ENCODE assay signal across 27 cellular contexts in genomic region chr5:31355337-31355736, GRCh38.
"Had no signal": no experiment of that assay in that cellular context is flagged by ENCODE, and none has a peak within 500 bp of the region (broad histone marks: within the 10 kb centered on the region; RNA-seq: fewer than 3 reads in every experiment).

No MANE protein-coding gene starts in this region.

- H3K27me3 ChIP-seq: body of pancreas, cardiac muscle cell, gastroesophageal sphincter, pancreas, transverse colon had no signal

- H3K4me3 ChIP-seq: body of pancreas, cardiac muscle cell, gastroesophageal sphincter, pancreas, smooth muscle cell, transverse colon had no signal

- H3K27ac Mint-ChIP-seq: activated CD4-positive, alpha-beta memory T cell treated with anti-CD3 and anti-CD28 coated beads, Interleukin-2, amount 10 ng/mL, durations not matched to agents 7 days and 5 days; activated CD4-positive, alpha-beta T cell treated with anti-CD3 and anti-CD28 coated beads, Interleukin-2, amount 10 ng/mL, durations not matched to agents 24 days and 14 days; activated CD8-positive, alpha-beta memory T cell treated with anti-CD3 and anti-CD28 coated beads, Interleukin-2, amount 10 ng/mL, durations not matched to agents 7 days and 5 days; activated naive CD8-positive, alpha-beta T cell treated with anti-CD3 and anti-CD28 coated beads, Interleukin-2, amount 50 U/mL, for 24 hours; activated T-helper 1 cell treated with anti-CD3 and anti-CD28 coated beads, Interleukin-12 subunit alpha, Interleukin-12 subunit beta, Interleukin-2, Interleukin-4 antibody, amounts not matched to agents 30 ng/mL and 10 ng/mL and 1 ng/mL, durations not matched to agents 14 hours and 24 hours and 36 hours; memory B cell; nephron progenitor cell; stimulated activated naive B cell treated with anti-CD40 and anti-IgM and Interleukin-4, amounts not matched to agents 10 μg/mL and 1 μg/mL and 100 μg/mL, for 72 hours; T-helper 1 cell treated with Interleukin-12 subunit alpha and Interleukin-12 subunit beta and Interleukin-4 antibody, amounts not matched to agents 30 μg/mL and 1 μg/mL, for 36 hours had no signal

- H3K27me3 Mint-ChIP-seq: activated CD4-positive, alpha-beta memory T cell treated with anti-CD3 and anti-CD28 coated beads, Interleukin-2, amount 10 ng/mL, durations not matched to agents 7 days and 5 days; stimulated activated naive B cell treated with anti-CD40 and anti-IgM and Interleukin-4, amounts not matched to agents 10 μg/mL and 1 μg/mL and 100 μg/mL, for 72 hours had no signal

- H3K4me1 ChIP-seq: body of pancreas, gastroesophageal sphincter, pancreas had no signal

- H3K27ac ChIP-seq: body of pancreas, cardiac muscle cell, gastroesophageal sphincter, pancreas, transverse colon, VCaP had no signal

- DNase-seq: activated CD4-positive, alpha-beta memory T cell treated with anti-CD3 and anti-CD28 coated beads, Interleukin-2, amount 10 ng/mL, durations not matched to agents 7 days and 5 days; activated CD4-positive, alpha-beta T cell treated with anti-CD3 and anti-CD28 coated beads, Interleukin-2, amount 10 ng/mL, durations not matched to agents 24 days and 14 days; activated CD8-positive, alpha-beta memory T cell treated with anti-CD3 and anti-CD28 coated beads, Interleukin-2, amount 10 ng/mL, durations not matched to agents 7 days and 5 days; activated gamma-delta T cell; activated naive CD4-positive, alpha-beta T cell treated with anti-CD3 and anti-CD28 coated beads, Interleukin-2, amount 50 U/mL, for 16 hours; activated naive CD8-positive, alpha-beta T cell treated with anti-CD3 and anti-CD28 coated beads, Interleukin-2, amount 50 U/mL, for 24 hours; anterior cingulate cortex; body of pancreas; dermis blood vessel endothelial cell; effector memory CD4-positive, alpha-beta T cell; head of caudate nucleus; hypothalamus; nephron progenitor cell; pancreas; stimulated activated CD4-positive, alpha-beta T cell treated with anti-CD3 and anti-CD28 coated beads, Interleukin-15, amount 100 ng/mL, for 24 hours; stimulated activated naive B cell treated with anti-CD40 and anti-IgM and Interleukin-4, amounts not matched to agents 10 μg/mL and 1 μg/mL and 100 μg/mL, for 72 hours; transverse colon had no signal

- H3K9me3 Mint-ChIP-seq: activated CD4-positive, alpha-beta memory T cell treated with anti-CD3 and anti-CD28 coated beads, Interleukin-2, amount 10 ng/mL, durations not matched to agents 7 days and 5 days; activated CD4-positive, alpha-beta T cell treated with anti-CD3 and anti-CD28 coated beads, Interleukin-2, amount 10 ng/mL, durations not matched to agents 24 days and 14 days; activated T-helper 1 cell treated with anti-CD3 and anti-CD28 coated beads, Interleukin-12 subunit alpha, Interleukin-12 subunit beta, Interleukin-2, Interleukin-4 antibody, amounts not matched to agents 30 ng/mL and 10 ng/mL and 1 ng/mL, durations not matched to agents 14 hours and 24 hours and 36 hours had no signal

- H3K9me3 ChIP-seq: body of pancreas, pancreas, transverse colon had no signal

- H3K36me3 ChIP-seq: cardiac muscle cell, gastroesophageal sphincter, pancreas, transverse colon had no signal

- H3K4me1 Mint-ChIP-seq: activated CD4-positive, alpha-beta memory T cell treated with anti-CD3 and anti-CD28 coated beads, Interleukin-2, amount 10 ng/mL, durations not matched to agents 7 days and 5 days; activated CD4-positive, alpha-beta T cell treated with anti-CD3 and anti-CD28 coated beads, Interleukin-2, amount 10 ng/mL, durations not matched to agents 24 days and 14 days; activated CD8-positive, alpha-beta memory T cell treated with anti-CD3 and anti-CD28 coated beads, Interleukin-2, amount 10 ng/mL, durations not matched to agents 7 days and 5 days; activated naive CD8-positive, alpha-beta T cell treated with anti-CD3 and anti-CD28 coated beads, Interleukin-2, amount 50 U/mL, for 24 hours; memory B cell; nephron progenitor cell; stimulated activated naive B cell treated with anti-CD40 and anti-IgM and Interleukin-4, amounts not matched to agents 10 μg/mL and 1 μg/mL and 100 μg/mL, for 72 hours had no signal

- ATAC-seq: activated CD4-positive, CD25-positive, alpha-beta regulatory T cell treated with anti-CD3 and anti-CD28 coated beads, Interleukin-2, amount 50 U/mL, for 24 hours; activated CD8-positive, alpha-beta memory T cell treated with anti-CD3 and anti-CD28 coated beads, Interleukin-2, amount 10 ng/mL, durations not matched to agents 7 days and 5 days; activated naive CD8-positive, alpha-beta T cell treated with anti-CD3 and anti-CD28 coated beads, Interleukin-2, amount 50 U/mL, for 24 hours; body of pancreas; esophagus mucosa; gastroesophageal sphincter; pancreas; sciatic nerve; stimulated activated naive B cell treated with anti-CD40 and anti-IgM and Interleukin-4, amounts not matched to agents 10 μg/mL and 1 μg/mL and 100 μg/mL, for 72 hours had no signal

- H3K4me3 Mint-ChIP-seq: activated CD4-positive, alpha-beta memory T cell treated with anti-CD3 and anti-CD28 coated beads, Interleukin-2, amount 10 ng/mL, durations not matched to agents 7 days and 5 days; activated CD4-positive, alpha-beta T cell treated with anti-CD3 and anti-CD28 coated beads, Interleukin-2, amount 10 ng/mL, durations not matched to agents 24 days and 14 days; activated CD8-positive, alpha-beta memory T cell treated with anti-CD3 and anti-CD28 coated beads, Interleukin-2, amount 10 ng/mL, durations not matched to agents 7 days and 5 days; activated naive CD8-positive, alpha-beta T cell treated with anti-CD3 and anti-CD28 coated beads, Interleukin-2, amount 50 U/mL, for 24 hours; activated T-helper 1 cell treated with anti-CD3 and anti-CD28 coated beads, Interleukin-12 subunit alpha, Interleukin-12 subunit beta, Interleukin-2, Interleukin-4 antibody, amounts not matched to agents 30 ng/mL and 10 ng/mL and 1 ng/mL, durations not matched to agents 14 hours and 24 hours and 36 hours; memory B cell; nephron progenitor cell; stimulated activated naive B cell treated with anti-CD40 and anti-IgM and Interleukin-4, amounts not matched to agents 10 μg/mL and 1 μg/mL and 100 μg/mL, for 72 hours; T-helper 1 cell treated with Interleukin-12 subunit alpha and Interleukin-12 subunit beta and Interleukin-4 antibody, amounts not matched to agents 30 μg/mL and 1 μg/mL, for 36 hours had no signal

- H3K36me3 Mint-ChIP-seq: activated CD8-positive, alpha-beta memory T cell treated with anti-CD3 and anti-CD28 coated beads, Interleukin-2, amount 10 ng/mL, durations not matched to agents 7 days and 5 days; memory B cell; stimulated activated naive B cell treated with anti-CD40 and anti-IgM and Interleukin-4, amounts not matched to agents 10 μg/mL and 1 μg/mL and 100 μg/mL, for 72 hours had no signal
